In the genomic region with DNA sequence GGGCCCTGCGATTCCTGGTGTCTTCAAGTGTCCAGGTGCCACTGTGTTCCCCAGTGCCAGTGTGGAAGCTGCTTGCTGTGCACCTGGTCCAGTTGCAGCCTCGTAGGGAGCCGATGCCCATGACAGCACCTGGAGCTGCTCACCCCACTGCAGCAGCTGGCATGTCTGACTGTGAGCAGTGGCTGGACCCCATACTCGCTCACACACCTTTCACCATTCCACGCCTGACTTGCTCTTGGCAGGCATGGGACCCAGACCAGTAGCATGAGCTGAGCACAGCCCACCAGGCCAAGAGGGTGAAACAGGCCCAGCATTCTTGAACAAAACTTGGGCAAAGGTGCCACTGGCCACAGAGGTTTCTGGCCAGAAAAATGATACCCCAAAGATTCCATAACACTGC, we compare ENCODE assay signal across 23 cellular contexts.
"Had no signal": no experiment of that assay in that cellular context is flagged by ENCODE, and none has a peak within 500 bp of the region (broad histone marks: within the 10 kb centered on the region; RNA-seq: fewer than 3 reads in every experiment).

No MANE protein-coding gene starts in this region.

- DNase-seq: KBM-7, MG63, NCI-H1092, NCI-H1105 treated with DMSO at 0.1 percent for 48 hours, NCI-H1436, NCI-H187, NCI-H2029, NCI-H2081 treated with DMSO at 0.1 percent for 48 hours, NCI-H2171, NCI-H226, NCI-H446, NCI-H510A, NCI-H524 treated with DMSO at 0.1 percent for 48 hours, NCI-H69, NCI-H774, PC-3, SHP77, SK-N-SH, SW 1271 had no signal

- H3K27me3 ChIP-seq: MG63 had no signal

- H3K4me3 ChIP-seq: MG63 had no signal

- ATAC-seq: Panc1, PC-3 had no signal

- H3K9ac ChIP-seq: SK-N-SH had no signal

- H3K9me3 ChIP-seq: SK-N-SH had no signal

- H3K27ac ChIP-seq: HL-60, RWPE1 had no signal

- H3K36me3 ChIP-seq: MG63 had no signal

- FAIRE-seq: HTR-8/SVneo had no signal

- H3K4me2 ChIP-seq: SK-N-SH had no signal
